7 cellular contexts compared by ENCODE assay signal in the genomic region with DNA sequence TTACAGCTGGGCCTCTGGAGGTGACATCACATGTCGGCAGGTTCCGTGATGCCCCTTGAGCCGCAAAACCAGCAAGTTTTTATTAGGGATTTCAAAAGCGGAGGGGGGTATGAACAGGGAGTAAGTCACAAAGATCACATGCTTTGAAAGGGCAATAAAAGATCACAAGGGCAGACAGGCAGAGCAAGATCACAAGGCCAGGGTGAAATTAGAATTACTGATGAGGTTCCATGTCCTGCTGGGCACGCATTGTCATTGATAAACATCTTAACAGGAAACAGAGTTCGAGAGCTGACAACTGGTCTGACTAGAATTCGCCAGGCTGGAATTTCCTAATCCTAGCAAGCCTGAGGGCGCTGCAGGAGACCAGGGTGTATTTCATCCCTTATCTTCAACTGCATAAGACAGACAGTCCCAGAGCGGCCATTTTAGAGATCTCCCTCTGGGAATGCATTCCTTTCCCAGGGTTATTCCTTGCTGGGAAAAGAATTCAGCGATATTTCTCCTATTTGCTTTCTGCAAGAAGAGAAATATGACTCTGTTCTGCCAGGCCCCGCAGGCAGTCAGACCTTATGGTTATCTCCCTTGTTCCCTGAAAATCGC. TPM values are rescaled to one million over a fixed set of nuclear protein-coding genes. Genes with fewer than 3 reads are reported as not detected.
A peak's percentile ranks its signal among the peaks of the same experiment; 100 is the strongest.
DNase-seq lines count a peak whose midpoint lies in the region; ATAC-seq and TF ChIP-seq lines count a peak whose summit lies in the region.
"Not testable (repeated sequence)": the region's sequence is repeated elsewhere in the genome, so short reads cannot be mapped to it uniquely, and the experiment has no call there.

No MANE protein-coding gene starts in this region.

- WGBS in mesendoderm (ENCODE audit: extremely low coverage, insufficient coverage, low lambda C conversion rate): no CpG with 5 or more reads among the region's 12 CpGs

- H3K27ac Mint-ChIP-seq in GM23338: peak overlapping the region; percentile 59; the same call in 1 of the 2 replicates
- H3K27ac Mint-ChIP-seq in WTC11: peak overlapping the region; percentile 70
- H3K27ac Mint-ChIP-seq in endothelial cell (ENCODE audit: unreplicated experiment): not testable (repeated sequence)

- H3K27ac ChIP-seq in GM23338 (ENCODE audit: low read depth): peak overlapping the region; percentile 84
- not testable (repeated sequence) for H3K27ac ChIP-seq in HEK293 (ENCODE audit: extremely low read depth, low read depth, low read length); mesendoderm (ENCODE audit: low read depth, low read length)

- not testable (repeated sequence) for H3K18ac ChIP-seq in mesendoderm (ENCODE audit: low read length)

- H2AK5ac ChIP-seq in mesendoderm (ENCODE audit: low read length): not testable (repeated sequence)

- not testable (repeated sequence) for H3K9me2 ChIP-seq in GM23338 (ENCODE audit: insufficient read depth)

- not testable (repeated sequence) for H3K4me2 ChIP-seq in GM23338; mesendoderm (ENCODE audit: low read length)

- not testable (repeated sequence) for H4K5ac ChIP-seq in mesendoderm (ENCODE audit: low read length)

- H4K8ac ChIP-seq in mesendoderm (ENCODE audit: low read depth, low read length): not testable (repeated sequence)

- not testable (repeated sequence) for H3K56ac ChIP-seq in mesendoderm (ENCODE audit: low read length)

- H3K9me3 ChIP-seq in BE2C: peaks cover 11% of the 10 kb centered on the region; the same call in 1 of the 2 replicates
- H3K9me3 ChIP-seq in HEK293 (ENCODE audit: control insufficient read depth, insufficient read depth, low read depth, low read length): not testable (repeated sequence)

- not testable (repeated sequence) for H3K23ac ChIP-seq in mesendoderm (ENCODE audit: low read length)

- DNase-seq in BE2C (peak; percentile 43), GM23338 (ENCODE audit: low spot score) (peak; percentile 60), NCI-H226 (peak; percentile 8), WTC11 (ENCODE audit: low spot score) (peak; percentile 50), mesendoderm (peak; percentile 51)
- not testable (repeated sequence) for DNase-seq in endothelial cell (ENCODE audit: low spot score)

- H2BK120ac ChIP-seq in mesendoderm (ENCODE audit: low read depth, low read length): not testable (repeated sequence)

- H3K9me3 Mint-ChIP-seq in GM23338: peaks cover 38% of the 10 kb centered on the region
- H3K9me3 Mint-ChIP-seq in WTC11: peaks cover 41% of the 10 kb centered on the region
- H3K9me3 Mint-ChIP-seq in endothelial cell (ENCODE audit: unreplicated experiment): not testable (repeated sequence)

- not testable (repeated sequence) for H4K20me1 ChIP-seq in GM23338 (replicated peaks; ENCODE audit: insufficient read depth)

- H2AFZ ChIP-seq in GM23338: not testable (repeated sequence)

- H3K79me2 ChIP-seq in GM23338 (replicated peaks; ENCODE audit: insufficient read depth); mesendoderm (ENCODE audit: control insufficient read depth, insufficient read depth, low read length): not testable (repeated sequence)

- TF ChIP-seq CTCF in BE2C (IDR thresholded peaks at IDR 0.05; ENCODE audit: low read depth, low read length); GM23338 (conservative IDR thresholded peaks at IDR 0.05; ENCODE audit: low read depth in 2 of 2); HEK293 (tag by site-specific recombination; IDR thresholded peaks at IDR 0.05); WTC11 (IDR thresholded peaks at IDR 0.05); endothelial cell (IDR thresholded peaks at IDR 0.05; ENCODE audit: unreplicated experiment): not testable (repeated sequence)

- H3K4me3 ChIP-seq in BE2C (ENCODE audit: low read depth, low read length); GM23338; HEK293 (ENCODE audit: low read depth, low read length); mesendoderm (ENCODE audit: low read length): not testable (repeated sequence)

- H3F3A ChIP-seq in GM23338 (replicated peaks; ENCODE audit: low read depth): not testable (repeated sequence)

- not testable (repeated sequence) for H2BK5ac ChIP-seq in mesendoderm (ENCODE audit: low read length)

- H3K27me3 ChIP-seq in BE2C; GM23338 (ENCODE audit: insufficient read depth); mesendoderm (ENCODE audit: insufficient read depth, low read length, poor library complexity): not testable (repeated sequence)

- not testable (repeated sequence) for H2BK15ac ChIP-seq in mesendoderm (replicated peaks; ENCODE audit: low read depth)

- not testable (repeated sequence) for H3K9ac ChIP-seq in mesendoderm (ENCODE audit: low read length)

- POLR2A ChIA-PET in HEK293 (lab: Yijun Ruan, JAX); WTC11 (lab: Charles Lee): not testable (repeated sequence)

- not testable (repeated sequence) for H3K27me3 Mint-ChIP-seq in GM23338 (ENCODE audit: insufficient read depth, low read depth, poor library complexity); WTC11 (ENCODE audit: low read depth); endothelial cell (ENCODE audit: unreplicated experiment)

- not testable (repeated sequence) for ATAC-seq in GM23338, WTC11

- H3K4ac ChIP-seq in mesendoderm (ENCODE audit: low read depth, low read length): not testable (repeated sequence)

- CTCF ChIA-PET in HEK293 (lab: Yijun Ruan, JAX); WTC11 (lab: Charles Lee): not testable (repeated sequence)

- not testable (repeated sequence) for H3K36me3 ChIP-seq in BE2C; HEK293 (ENCODE audit: control insufficient read depth in 2 of 2, insufficient read depth in 1 of 2, low read length in 2 of 2); mesendoderm (ENCODE audit: control insufficient read depth, insufficient read depth, low read length)
- peaks cover 23% of the 10 kb centered on the region; the same call in 1 of the 2 replicates for H3K36me3 ChIP-seq in GM23338 (ENCODE audit: insufficient read depth)

- H3K36me3 Mint-ChIP-seq in GM23338 (ENCODE audit: low read depth) (peaks cover 36% of the 10 kb centered on the region), WTC11 (peaks cover 37% of the 10 kb centered on the region)
- H3K36me3 Mint-ChIP-seq in endothelial cell (ENCODE audit: low read depth, unreplicated experiment): not testable (repeated sequence)

- not testable (repeated sequence) for H3K4me1 Mint-ChIP-seq in GM23338; WTC11; endothelial cell (ENCODE audit: unreplicated experiment)

- H3K79me1 ChIP-seq in mesendoderm (ENCODE audit: low read length): not testable (repeated sequence)

- not testable (repeated sequence) for H3K4me1 ChIP-seq in BE2C; GM23338 (ENCODE audit: insufficient read depth); HEK293 (ENCODE audit: control insufficient read depth, insufficient read depth, low read length); mesendoderm (ENCODE audit: control insufficient read depth, low read depth, low read length)

- H3K4me3 Mint-ChIP-seq in GM23338, WTC11: not testable (repeated sequence)
- peak overlapping the region; percentile 9 for H3K4me3 Mint-ChIP-seq in endothelial cell (ENCODE audit: unreplicated experiment)

TF ChIP-seq in GM23338, 12 proteins besides CTCF, POLR2A, EP300 and RAD21:
- peak; percentile 34; the same call in 1 of the 2 replicates for TF ChIP-seq CREB1 (CRISPR knock-in tag; IDR thresholded peaks at IDR 0.05; ENCODE audit: low read depth)
- TF ChIP-seq ZNF331 (CRISPR knock-in tag; IDR thresholded peaks at IDR 0.05; ENCODE audit: low read depth): peak; percentile 29; the same call in 1 of the 2 replicates
TF ChIP-seq in GM23338: peak in this region for 2; not testable (repeated sequence) for 10.

TF ChIP-seq in HEK293, 187 proteins besides CTCF, POLR2A, EP300 and RAD21:
- peak; percentile 20; the same call in 1 of the 2 replicates for TF ChIP-seq ZIC2 (tag by site-specific recombination; IDR thresholded peaks at IDR 0.05)
- peak; percentile 95 for TF ChIP-seq SETDB1 (IDR thresholded peaks at IDR 0.05; ENCODE audit: insufficient read length, low read length)
- TF ChIP-seq ZNF626 (tag by site-specific recombination; IDR thresholded peaks at IDR 0.05): 0 out of 2 replicates have a peak, but pooled peaks have one; percentile 53
- peak; percentile 85 for TF ChIP-seq TRIM28 (IDR thresholded peaks at IDR 0.05; ENCODE audit: borderline replicate concordance, low read length)
- TF ChIP-seq TCF7L2 (IDR thresholded peaks at IDR 0.05; ENCODE audit: borderline replicate concordance, low read depth, low read length): peak; percentile 88

TF ChIP-seq in WTC11, 78 proteins besides CTCF, POLR2A, EP300 and RAD21 (continues in another document):
- TF ChIP-seq, protein P1, sequence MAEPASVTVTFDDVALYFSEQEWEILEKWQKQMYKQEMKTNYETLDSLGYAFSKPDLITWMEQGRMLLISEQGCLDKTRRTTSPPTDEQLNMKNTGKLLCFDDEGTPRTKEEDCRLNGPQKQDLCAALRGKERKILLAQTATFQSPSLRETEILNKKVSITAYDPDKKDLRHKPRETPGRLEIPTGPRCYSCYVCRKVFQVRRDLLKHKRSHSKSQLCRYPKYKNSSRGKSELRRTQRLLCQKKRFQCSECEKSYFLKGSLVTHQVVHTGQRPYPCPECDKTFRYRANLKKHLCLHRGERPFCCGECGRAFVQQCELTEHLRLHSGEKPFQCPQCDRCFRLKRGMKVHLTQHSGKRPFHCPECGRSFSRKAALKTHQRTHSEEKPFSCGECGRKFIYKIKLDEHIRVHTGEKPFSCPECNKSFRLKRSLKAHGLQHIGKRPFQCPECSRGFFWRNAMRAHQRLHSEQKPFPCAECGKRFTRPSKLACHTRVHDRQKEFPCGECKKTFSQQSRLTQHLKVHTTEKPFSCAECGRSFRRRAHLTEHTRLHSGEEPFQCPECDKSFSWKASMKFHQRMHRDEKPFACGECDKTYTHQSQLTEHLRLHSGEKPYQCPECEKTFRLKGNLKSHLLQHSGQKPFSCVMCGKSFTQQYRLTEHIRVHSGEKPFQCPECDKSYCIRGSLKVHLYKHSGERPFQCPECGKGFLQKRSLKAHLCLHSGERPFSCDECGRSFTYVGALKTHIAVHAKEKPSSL (CRISPR knock-in tag; conservative IDR thresholded peaks at IDR 0.05): 0 out of 2 replicates have a peak, but pooled peaks have one; percentile 27

RNA-seq across cellular contexts. Expression of a gene that starts 11.3 kb away (rescaled TPM):
- 18.2 TPM for polyA plus RNA-seq in BE2C (2012; ENCODE audit: insufficient read depth, insufficient read length, low read depth)
- 16.1 and 19.5 TPM in 2 replicates for total RNA-seq in GM23338 (2014; rRNA removed; shearing (Covaris generic))
- 20.3 and 25.1 TPM in 2 replicates for polyA plus RNA-seq in GM23338 (2016; fragmentation: Nextera tagmentation; extraction: Ambion mirVana)
- total RNA-seq in WTC11 (2021) (13.6 to 19.6 TPM (median 14.7 TPM) in 3 replicates), endothelial cell (ENCODE audit: unreplicated experiment) (5.0 TPM)
- polyA plus RNA-seq in mesendoderm (2013, experiment 1 of 2): 13.5 TPM
- polyA plus RNA-seq in mesendoderm (2013, experiment 2 of 2): 13.2 TPM
